9 cellular contexts compared by ENCODE assay signal in genomic region chr11:68373810-68374501, GRCh38.
DNase-seq lines count a peak whose midpoint lies in the region; ATAC-seq and TF ChIP-seq lines count a peak whose summit lies in the region.
"Had no signal": no experiment of that assay in that cellular context is flagged by ENCODE, and none has a peak within 500 bp of the region (broad histone marks: within the 10 kb centered on the region; RNA-seq: fewer than 3 reads in every experiment).

No MANE protein-coding gene starts in this region.

- H3K4me3 ChIP-seq in cardiac fibroblast (replicated peaks in 1 of 2; ENCODE audit: low read depth in 2 of 2, low read length in 2 of 2): no peak overlapping the region
- H3K4me3 ChIP-seq in stomach smooth muscle (ENCODE audit: low read length in 2 of 2): peak overlapping the region; percentile 41 to 57

- H3K27ac ChIP-seq in stomach smooth muscle (ENCODE audit: low read length) (peak overlapping the region; percentile 89), foreskin keratinocyte (no peak overlapping the region)

- H3K4me1 ChIP-seq in stomach smooth muscle (ENCODE audit: control insufficient read depth, insufficient read depth, low read length): peaks cover 78% of the 10 kb centered on the region
- H3K4me1 ChIP-seq in foreskin keratinocyte: no peaks in the 10 kb centered on the region

- H3K27ac Mint-ChIP-seq in activated naive CD8-positive, alpha-beta T cell treated with anti-CD3 and anti-CD28 coated beads, Interleukin-2, amount 50 U/mL, for 24 hours: no peak overlapping the region
- H3K27ac Mint-ChIP-seq: activated naive CD4-positive, alpha-beta T cell treated with anti-CD3 and anti-CD28 coated beads, Interleukin-2, amount 50 U/mL, for 24 hours had no signal

- no peaks in the 10 kb centered on the region for H3K36me3 Mint-ChIP-seq in activated naive CD8-positive, alpha-beta T cell treated with anti-CD3 and anti-CD28 coated beads, Interleukin-2, amount 50 U/mL, for 24 hours (ENCODE audit: low read depth)

- no peak for ATAC-seq in foreskin keratinocyte
- no peak for ATAC-seq in activated naive CD8-positive, alpha-beta T cell treated with anti-CD3 and anti-CD28 coated beads, Interleukin-2, amount 50 U/mL, for 24 hours

- peaks cover 3% of the 10 kb centered on the region for H3K27me3 Mint-ChIP-seq in activated naive CD8-positive, alpha-beta T cell treated with anti-CD3 and anti-CD28 coated beads, Interleukin-2, amount 50 U/mL, for 24 hours
- H3K27me3 Mint-ChIP-seq: activated naive CD4-positive, alpha-beta T cell treated with anti-CD3 and anti-CD28 coated beads, Interleukin-2, amount 50 U/mL, for 24 hours had no signal

- DNase-seq in HuH-7 (ENCODE audit: low spot score) (peak; percentile 100), cardiac fibroblast (ENCODE audit: low read depth in 2 of 2) (peak; percentile 32 to 75), left kidney (ENCODE audit: low read depth, low spot score) (peak; percentile 69), Kasumi-1 (lab: John Stamatoyannopoulos, UW) (no peak), HPDE6-E6E7 (ENCODE audit: extremely low spot score) (no peak), foreskin keratinocyte (no peak)
- DNase-seq in activated naive CD8-positive, alpha-beta T cell treated with anti-CD3 and anti-CD28 coated beads, Interleukin-2, amount 50 U/mL, for 24 hours: no peak

- no peak overlapping the region for H3K4me3 Mint-ChIP-seq in activated naive CD8-positive, alpha-beta T cell treated with anti-CD3 and anti-CD28 coated beads, Interleukin-2, amount 50 U/mL, for 24 hours
- H3K4me3 Mint-ChIP-seq: activated naive CD4-positive, alpha-beta T cell treated with anti-CD3 and anti-CD28 coated beads, Interleukin-2, amount 50 U/mL, for 24 hours had no signal

- no peaks in the 10 kb centered on the region for H3K9me3 Mint-ChIP-seq in activated naive CD8-positive, alpha-beta T cell treated with anti-CD3 and anti-CD28 coated beads, Interleukin-2, amount 50 U/mL, for 24 hours
- H3K9me3 Mint-ChIP-seq: activated naive CD4-positive, alpha-beta T cell treated with anti-CD3 and anti-CD28 coated beads, Interleukin-2, amount 50 U/mL, for 24 hours had no signal

- no peaks in the 10 kb centered on the region for H3K9me3 ChIP-seq in stomach smooth muscle (ENCODE audit: control insufficient read depth in 2 of 2, low read length in 2 of 2)

- TF ChIP-seq CTCF in cardiac fibroblast (IDR thresholded peaks at IDR 0.05; ENCODE audit: low read depth, low read length) (no peak), foreskin keratinocyte (conservative IDR thresholded peaks at IDR 0.05) (no peak)

- H3K9ac ChIP-seq in stomach smooth muscle (ENCODE audit: low read length in 2 of 2): peak overlapping the region; percentile 21 to 69

- peaks cover 11% of the 10 kb centered on the region for H3K4me1 Mint-ChIP-seq in activated naive CD8-positive, alpha-beta T cell treated with anti-CD3 and anti-CD28 coated beads, Interleukin-2, amount 50 U/mL, for 24 hours
- H3K4me1 Mint-ChIP-seq: activated naive CD4-positive, alpha-beta T cell treated with anti-CD3 and anti-CD28 coated beads, Interleukin-2, amount 50 U/mL, for 24 hours had no signal

- H3K36me3 ChIP-seq in stomach smooth muscle (ENCODE audit: control insufficient read depth in 2 of 2, insufficient read depth in 2 of 2, low read length in 2 of 2): peaks cover 3% of the 10 kb centered on the region in 2 donors

- no peaks in the 10 kb centered on the region for H3K27me3 ChIP-seq in stomach smooth muscle (ENCODE audit: control insufficient read depth in 1 of 2, insufficient read depth in 2 of 2, low read length in 2 of 2)
- H3K27me3 ChIP-seq in foreskin keratinocyte: no peaks in the 10 kb centered on the region

Comparison
In these comparisons a context has a peak if more than half of its experiments do, and no peak if none do; other contexts are left out.
1. DNase-seq: peak in HuH-7 (single experiment), cardiac fibroblast (2 of 2) and left kidney (single experiment); none in Kasumi-1 (0 of 2), HPDE6-E6E7 (single experiment), foreskin keratinocyte (0 of 2) and activated naive CD8-positive, alpha-beta T cell treated with anti-CD3 and anti-CD28 coated beads, Interleukin-2, amount 50 U/mL, for 24 hours (single experiment).
2. H3K4me3 ChIP-seq: peak in stomach smooth muscle (2 of 2); none in cardiac fibroblast (0 of 2).